ENCODE assay signal across 22 cellular contexts in genomic region chr13:44107357-44108121, GRCh38.
DNase-seq lines count a peak whose midpoint lies in the region; ATAC-seq, FAIRE-seq and TF ChIP-seq lines count a peak whose summit lies in the region.
"Had no signal": no experiment of that assay in that cellular context is flagged by ENCODE, and none has a peak within 500 bp of the region (broad histone marks: within the 10 kb centered on the region; RNA-seq: fewer than 3 reads in every experiment).

No MANE protein-coding gene starts in this region.

- H3K27ac Mint-ChIP-seq in neural progenitor cell, result peak overlapping the region; percentile 61
- H3K27ac Mint-ChIP-seq: activated naive CD8-positive, alpha-beta T cell treated with anti-CD3 and anti-CD28 coated beads, Interleukin-2, amount 10 ng/mL, durations not matched to agents 7 days and 5 days; GM23338; WTC11 had no signal

- H3K4me1 ChIP-seq in left ventricle myocardium inferior (peaks cover 73% of the 10 kb centered on the region), neural progenitor cell (no peaks in the 10 kb centered on the region)
- H3K4me1 ChIP-seq: BLaER1 treated with 17β-estradiol and CSF1 and Interleukin-3, amounts not matched to agents 10 nM and 100 nM; left lung had no signal

- H3K9me3 ChIP-seq in left ventricle myocardium inferior (replicated peaks) (no peaks in the 10 kb centered on the region), neural progenitor cell (ENCODE audit: low read depth) (peaks cover 6% of the 10 kb centered on the region)
- H3K9me3 ChIP-seq: neutrophil had no signal

- DNase-seq in RWPE1 (ENCODE audit: low spot score) (peak; percentile 59), left ventricle myocardium inferior (no peak), neural progenitor cell (ENCODE audit: low spot score) (no peak), GM19239 (ENCODE audit: insufficient read length, low spot score) (no peak), HEK293T (ENCODE audit: extremely low spot score) (no peak), DMS53 (lab: John Stamatoyannopoulos, UW) (no peak)
- DNase-seq: activated CD4-positive, alpha-beta T cell treated with anti-CD3 and anti-CD28 coated beads, Interleukin-2, amount 50 U/mL, for 4 hours; activated naive CD8-positive, alpha-beta T cell treated with anti-CD3 and anti-CD28 coated beads, Interleukin-2, amount 10 ng/mL, durations not matched to agents 7 days and 5 days; IMR-90; left lung; NCI-H1436; NCI-H524 treated with DMSO at 0.1 percent for 48 hours; stimulated activated CD4-positive, alpha-beta T cell treated with anti-CD3 and anti-CD28 coated beads, Interleukin-15, amount 100 ng/mL, for 24 hours; stimulated activated CD8-positive, alpha-beta memory T cell treated with anti-CD3 and anti-CD28 coated beads, Interleukin-4, amount 100 ng/mL, for 48 hours; substantia nigra had no signal

- no peaks in the 10 kb centered on the region for H3K36me3 ChIP-seq in left ventricle myocardium inferior
- no peaks in the 10 kb centered on the region for H3K36me3 ChIP-seq in neural progenitor cell
- H3K36me3 ChIP-seq: BLaER1 treated with 17β-estradiol and CSF1 and Interleukin-3, amounts not matched to agents 10 nM and 100 nM; left lung; neutrophil had no signal

- H3K27me3 ChIP-seq in left ventricle myocardium inferior (ENCODE audit: low read depth), result no peaks in the 10 kb centered on the region
- no peaks in the 10 kb centered on the region for H3K27me3 ChIP-seq in neural progenitor cell
- H3K27me3 ChIP-seq: BLaER1 treated with 17β-estradiol and CSF1 and Interleukin-3, amounts not matched to agents 10 nM and 100 nM; left lung; neutrophil had no signal

- H3K9me3 Mint-ChIP-seq in neural progenitor cell, result peaks cover 14% of the 10 kb centered on the region
- H3K9me3 Mint-ChIP-seq: activated naive CD8-positive, alpha-beta T cell treated with anti-CD3 and anti-CD28 coated beads, Interleukin-2, amount 10 ng/mL, durations not matched to agents 7 days and 5 days had no signal

- no peak overlapping the region for H2AFZ ChIP-seq in neural progenitor cell (replicated peaks)
- H2AFZ ChIP-seq: GM23338 had no signal

- no peaks in the 10 kb centered on the region for H3K79me2 ChIP-seq in neural progenitor cell (ENCODE audit: low read depth)

- no peaks in the 10 kb centered on the region for H4K20me1 ChIP-seq in neural progenitor cell (ENCODE audit: low read depth)
- H4K20me1 ChIP-seq: BLaER1 treated with 17β-estradiol and CSF1 and Interleukin-3, amounts not matched to agents 10 nM and 100 nM had no signal

- H3K4me3 Mint-ChIP-seq in neural progenitor cell, result no peak overlapping the region
- H3K4me3 Mint-ChIP-seq: activated naive CD8-positive, alpha-beta T cell treated with anti-CD3 and anti-CD28 coated beads, Interleukin-2, amount 10 ng/mL, durations not matched to agents 7 days and 5 days; GM23338; WTC11 had no signal

- no peak overlapping the region for H3K4me2 ChIP-seq in neural progenitor cell
- H3K4me2 ChIP-seq: BLaER1 treated with 17β-estradiol and CSF1 and Interleukin-3, amounts not matched to agents 10 nM and 100 nM; GM23338 had no signal

- peaks cover 21% of the 10 kb centered on the region for H3K4me1 Mint-ChIP-seq in neural progenitor cell
- H3K4me1 Mint-ChIP-seq: activated naive CD8-positive, alpha-beta T cell treated with anti-CD3 and anti-CD28 coated beads, Interleukin-2, amount 10 ng/mL, durations not matched to agents 7 days and 5 days had no signal

- H3K27me3 Mint-ChIP-seq in neural progenitor cell (ENCODE audit: insufficient read depth, low read depth), result peaks cover 6% of the 10 kb centered on the region

- H3K27ac ChIP-seq in C4-2B, result peak overlapping the region; percentile 7; the same call in 1 of the 2 replicates
- no peak overlapping the region for H3K27ac ChIP-seq in RWPE1
- H3K27ac ChIP-seq in left ventricle myocardium inferior (replicated peaks), result peak overlapping the region; percentile 88
- no peak overlapping the region for H3K27ac ChIP-seq in neural progenitor cell
- H3K27ac ChIP-seq: BLaER1 treated with 17β-estradiol and CSF1 and Interleukin-3, amounts not matched to agents 10 nM and 100 nM; HL-60; left lung; neutrophil had no signal

- intact Hi-C loops in left ventricle myocardium inferior (cut with micrococcal nuclease), result no loop called here

- no peak for FAIRE-seq in GM19239 (lab: Jason Lieb, UNC)

- POLR2A ChIA-PET in RWPE1 (lab: Yijun Ruan, JAX; ENCODE audit: low non-redundant PET) (interaction anchor here (0.5 kb wide), 1 partner anchor 183 kb away, joined by 5 read pairs; no protein-coding TSS in a partner anchor), HEK293T (lab: Yijun Ruan, JAX) (no interaction called here)

- H3K4me3 ChIP-seq in left ventricle myocardium inferior, result no peak overlapping the region
- no peak overlapping the region for H3K4me3 ChIP-seq in neural progenitor cell
- H3K4me3 ChIP-seq: BLaER1 treated with 17β-estradiol and CSF1 and Interleukin-3, amounts not matched to agents 10 nM and 100 nM; GM23338; left lung had no signal

- TF ChIP-seq CTCF in C4-2B (conservative IDR thresholded peaks at IDR 0.05) (no peak), RWPE1 (conservative IDR thresholded peaks at IDR 0.05; ENCODE audit: low read depth) (no peak), left ventricle myocardium inferior (IDR thresholded peaks at IDR 0.05; ENCODE audit: borderline replicate concordance) (no peak), neural progenitor cell (IDR thresholded peaks at IDR 0.05) (no peak)

- CTCF ChIA-PET in RWPE1 (lab: Yijun Ruan, JAX), result interaction anchor here (0.7 kb wide), 1 partner anchor 46 kb away, joined by 3 read pairs; no protein-coding TSS in a partner anchor
- CTCF ChIA-PET in HEK293T (lab: Yijun Ruan, JAX), result no interaction called here

- no peak overlapping the region for H3K9ac ChIP-seq in neural progenitor cell
- H3K9ac ChIP-seq: BLaER1 treated with 17β-estradiol and CSF1 and Interleukin-3, amounts not matched to agents 10 nM and 100 nM had no signal

- no peaks in the 10 kb centered on the region for H3F3A ChIP-seq in neural progenitor cell (ENCODE audit: low read depth)

- ATAC-seq in HG02840 (IDR thresholded peaks at IDR 0.05; ENCODE audit: low FRiP score, unreplicated experiment), result no peak
- ATAC-seq: GM23338, WTC11 had no signal

- peaks cover 3% of the 10 kb centered on the region for H3K36me3 Mint-ChIP-seq in neural progenitor cell
- H3K36me3 Mint-ChIP-seq: activated naive CD8-positive, alpha-beta T cell treated with anti-CD3 and anti-CD28 coated beads, Interleukin-2, amount 10 ng/mL, durations not matched to agents 7 days and 5 days had no signal

TF ChIP-seq in HEK293T, 16 proteins besides CTCF, POLR2A, EP300 and RAD21:
- no peak for TF ChIP-seq TARDBP (IDR thresholded peaks at IDR 0.05)
- no peak for TF ChIP-seq CTBP1 (IDR thresholded peaks at IDR 0.05; ENCODE audit: borderline replicate concordance)
- TF ChIP-seq ELF4 (IDR thresholded peaks at IDR 0.05), result no peak
- TF ChIP-seq SUZ12 (IDR thresholded peaks at IDR 0.05), result no peak
- no peak for TF ChIP-seq PKNOX1 (IDR thresholded peaks at IDR 0.05)

Comparison
In these comparisons a context has a peak if more than half of its experiments do, and no peak if none do; other contexts are left out.
1. H3K27ac ChIP-seq: peak in C4-2B (single experiment) and left ventricle myocardium inferior (single experiment); none in RWPE1 (single experiment) and neural progenitor cell (single experiment).